Comparison of ENCODE assay signal across 18 cellular contexts in genomic region chr1:228147768-228148167, GRCh38. TPM values are rescaled to one million over a fixed set of nuclear protein-coding genes. Genes with fewer than 3 reads are reported as not detected.
DNase-seq lines count a peak whose midpoint lies in the region; ATAC-seq and TF ChIP-seq lines count a peak whose summit lies in the region.
"Had no signal": no experiment of that assay in that cellular context is flagged by ENCODE, and none has a peak within 500 bp of the region (broad histone marks: within the 10 kb centered on the region; RNA-seq: fewer than 3 reads in every experiment).

No MANE protein-coding gene starts in this region.

- no peak overlapping the region for H2AFZ ChIP-seq in mesenchymal stem cell (ENCODE audit: low read depth, low read length)

- no peak overlapping the region for H3K14ac ChIP-seq in mesenchymal stem cell (ENCODE audit: low read length in 2 of 2)

- intact Hi-C loops in heart right ventricle (cut with DNase I), result no loop called here
- intact Hi-C loops in right cardiac atrium (cut with DNase I), result no loop called here
- intact Hi-C loops in dorsolateral prefrontal cortex (cut with DNase I), result no loop called here
- intact Hi-C loops in upper lobe of right lung (cut with DNase I), result no loop called here

- H3K79me1 ChIP-seq in mesenchymal stem cell (replicated peaks; ENCODE audit: low read length, poor library complexity, severe bottlenecking), result peaks cover 44% of the 10 kb centered on the region

- H3K4me2 ChIP-seq in mesenchymal stem cell (ENCODE audit: low read length, poor library complexity, severe bottlenecking), result no peak overlapping the region

- H3K27me3 ChIP-seq in heart right ventricle (no peaks in the 10 kb centered on the region), right cardiac atrium (ENCODE audit: control insufficient read depth, insufficient read depth) (no peaks in the 10 kb centered on the region), dorsolateral prefrontal cortex (no peaks in the 10 kb centered on the region), mesenchymal stem cell (ENCODE audit: control insufficient read depth in 1 of 2, insufficient read depth in 1 of 2, low read length in 2 of 2) (no peaks in the 10 kb centered on the region), upper lobe of right lung (no peaks in the 10 kb centered on the region)

- H3K4ac ChIP-seq in mesenchymal stem cell (ENCODE audit: low read depth in 1 of 2, low read length in 2 of 2), result no peak overlapping the region

- H3K18ac ChIP-seq in mesenchymal stem cell (ENCODE audit: low read depth in 1 of 2, low read length in 2 of 2), result no peak overlapping the region

- H3K9ac ChIP-seq in mesenchymal stem cell (ENCODE audit: low read length), result peak overlapping the region; percentile 54

- H3K23ac ChIP-seq in mesenchymal stem cell (ENCODE audit: low read length in 2 of 2), result no peak overlapping the region

- H2BK120ac ChIP-seq in mesenchymal stem cell (ENCODE audit: low read depth, low read length), result no peak overlapping the region

- no peak overlapping the region for H3K4me3 ChIP-seq in heart right ventricle
- H3K4me3 ChIP-seq in right cardiac atrium (ENCODE audit: low read length), result no peak overlapping the region
- no peak overlapping the region for H3K4me3 ChIP-seq in dorsolateral prefrontal cortex
- no peak overlapping the region for H3K4me3 ChIP-seq in mesenchymal stem cell (ENCODE audit: insufficient read depth in 1 of 2, low read depth in 1 of 2, low read length in 2 of 2)
- no peak overlapping the region for H3K4me3 ChIP-seq in upper lobe of right lung
- H3K4me3 ChIP-seq: coronary artery had no signal

- no peak overlapping the region for H2BK5ac ChIP-seq in mesenchymal stem cell (ENCODE audit: low read depth, low read length, poor library complexity, severe bottlenecking)

- ATAC-seq in heart right ventricle (no peak), right cardiac atrium (no peak), upper lobe of right lung (no peak), GM21619 (IDR thresholded peaks at IDR 0.05; ENCODE audit: unreplicated experiment) (no peak), HG02840 (IDR thresholded peaks at IDR 0.05; ENCODE audit: low FRiP score, unreplicated experiment) (no peak)
- ATAC-seq: stimulated activated naive CD8-positive, alpha-beta T cell treated with anti-CD3 and anti-CD28 coated beads, Interleukin-15, Interleukin-2, amounts not matched to agents 100 U/mL and 50 U/mL, for 24 hours had no signal

- TF ChIP-seq CTCF in heart right ventricle (IDR thresholded peaks at IDR 0.05) (no peak), dorsolateral prefrontal cortex (IDR thresholded peaks at IDR 0.05 in 54 of 56, conservative IDR thresholded peaks at IDR 0.05 in 2 of 56; ENCODE audit: low read depth in 1 of 56, partially characterized antibody in 56 of 56) (no peak), upper lobe of right lung (IDR thresholded peaks at IDR 0.05) (no peak)

- H3K4me1 ChIP-seq in heart right ventricle (peaks cover 42 to 92% (median 70%) of the 10 kb centered on the region in 9 donors), right cardiac atrium (ENCODE audit: control insufficient read depth, insufficient read depth, low read length) (peaks cover 18% of the 10 kb centered on the region), mesenchymal stem cell (ENCODE audit: control insufficient read depth, insufficient read depth, low read depth, low read length) (peaks cover 49% of the 10 kb centered on the region), upper lobe of right lung (peaks cover 56% of the 10 kb centered on the region)

- WGBS in heart right ventricle, 2 donors, result 80 to 87% methylated on average over 4 of the region's 4 CpGs
- WGBS in right cardiac atrium, result 83% methylated on average over 4 of the region's 4 CpGs
- 92% methylated on average over 4 of the region's 4 CpGs for WGBS in mesenchymal stem cell

- H2AK5ac ChIP-seq in mesenchymal stem cell (ENCODE audit: low read length, severe bottlenecking), result no peak overlapping the region

- no peak overlapping the region for H2BK12ac ChIP-seq in mesenchymal stem cell (ENCODE audit: low read length in 2 of 2)

- no peak overlapping the region for H4K91ac ChIP-seq in mesenchymal stem cell (ENCODE audit: low read length)

- peaks cover 0 to 55% (median 5%) of the 10 kb centered on the region in 9 donors for H3K36me3 ChIP-seq in heart right ventricle
- H3K36me3 ChIP-seq in mesenchymal stem cell (ENCODE audit: control insufficient read depth in 1 of 2, insufficient read depth in 2 of 2, low read depth in 1 of 2, low read length in 2 of 2), result peaks cover 36 to 94% of the 10 kb centered on the region in 2 experiments
- peaks cover 32% of the 10 kb centered on the region for H3K36me3 ChIP-seq in upper lobe of right lung

- no peak overlapping the region for H2BK15ac ChIP-seq in mesenchymal stem cell (ENCODE audit: low read depth, poor library complexity, severe bottlenecking)

- DNase-seq in heart right ventricle (no peak), right cardiac atrium (no peak), dorsolateral prefrontal cortex (no peak), mesenchymal stem cell (no peak), upper lobe of right lung (no peak)
- no peak for DNase-seq in stimulated activated CD4-positive, alpha-beta T cell treated with anti-CD3 and anti-CD28 coated beads, Interleukin-15, amount 100 ng/mL, for 24 hours
- DNase-seq: ACHN; activated CD4-positive, alpha-beta T cell treated with anti-CD3 and anti-CD28 coated beads for 1 hour; NCI-H1048; NCI-H1930; NCI-H774; stimulated activated CD4-positive, alpha-beta T cell treated with anti-CD3 and anti-CD28 coated beads, Interleukin-4, amount 100 ng/mL, for 4 hours; stimulated activated naive CD8-positive, alpha-beta T cell treated with anti-CD3 and anti-CD28 coated beads, Interleukin-15, Interleukin-2, amounts not matched to agents 100 U/mL and 50 U/mL, for 24 hours; T-helper 1 cell had no signal

- H3K9me3 ChIP-seq in heart right ventricle, result no peaks in the 10 kb centered on the region
- no peaks in the 10 kb centered on the region for H3K9me3 ChIP-seq in right cardiac atrium (ENCODE audit: control insufficient read depth, low read length)
- H3K9me3 ChIP-seq in mesenchymal stem cell (ENCODE audit: control insufficient read depth, low read length), result no peaks in the 10 kb centered on the region
- H3K9me3 ChIP-seq in upper lobe of right lung, result no peaks in the 10 kb centered on the region

- H3K27ac ChIP-seq in heart right ventricle, result peak overlapping the region in 9 of 10 donors; percentile 67 to 91 (median 86)
- H3K27ac ChIP-seq in right cardiac atrium (ENCODE audit: low read length), result no peak overlapping the region
- H3K27ac ChIP-seq in dorsolateral prefrontal cortex, result peak overlapping the region in 54 of 59 donors; percentile 55 to 98 (median 93)
- no peak overlapping the region for H3K27ac ChIP-seq in mesenchymal stem cell (ENCODE audit: low read length, poor library complexity, severe bottlenecking)
- peak overlapping the region; percentile 82 for H3K27ac ChIP-seq in upper lobe of right lung
- H3K27ac ChIP-seq: C4-2B had no signal

- no peak overlapping the region for H4K8ac ChIP-seq in mesenchymal stem cell (ENCODE audit: low read length)

RNA-seq across cellular contexts. Expression of gene GJC2, which starts 2.0 kb away (rescaled TPM):
- total RNA-seq in heart right ventricle (1 to 10 TPM in 7 of 10 donors, under 1 TPM in 3; 0.61 to 1.5 (median 1.2) TPM), right cardiac atrium (1 to 10 TPM; 1.2 to 2.2 (median 1.7) TPM), dorsolateral prefrontal cortex (10 to 100 TPM in 112 of 120 experiments, 1 to 10 TPM in 8; 6.4 to 80.4 (median 20.6) TPM), upper lobe of right lung (6.9 TPM)
- polyA plus RNA-seq in heart right ventricle (1 to 10 TPM; 1.0 to 1.4 TPM), right cardiac atrium (1.3 TPM)
- polyA plus RNA-seq in mesenchymal stem cell (2013, experiment 1 of 2), result 0.33 TPM
- polyA plus RNA-seq in mesenchymal stem cell (2013, experiment 2 of 2), result 0.37 TPM

RNA-seq across cellular contexts. Expression of gene GUK1, which starts 7.7 kb away (rescaled TPM):
- total RNA-seq in heart right ventricle (100 to 1,000 TPM; 121 to 207 (median 159) TPM), right cardiac atrium (100 to 1,000 TPM; 151 to 202 (median 169) TPM), dorsolateral prefrontal cortex (100 to 1,000 TPM; 226 to 417 (median 315) TPM), upper lobe of right lung (203 TPM)
- polyA plus RNA-seq in heart right ventricle (100 to 1,000 TPM; 275 to 474 TPM), right cardiac atrium (315 TPM)
- polyA plus RNA-seq in mesenchymal stem cell (2013, experiment 1 of 2), result 218 TPM
- polyA plus RNA-seq in mesenchymal stem cell (2013, experiment 2 of 2), result 225 TPM

RNA-seq across cellular contexts. Expression of gene IBA57, which starts 17.8 kb away (rescaled TPM):
- 10 to 100 TPM in 9 of 10 donors, 1 to 10 TPM in 1; 9.3 to 20.3 (median 17.2) TPM for total RNA-seq in heart right ventricle
- 1 to 10 TPM; 2.8 to 6.7 TPM for polyA plus RNA-seq in heart right ventricle
- total RNA-seq in right cardiac atrium, result 10 to 100 TPM in 2 of 4 donors, 1 to 10 TPM in 2; 8.3 to 12.0 (median 10.3) TPM
- 4.5 TPM for polyA plus RNA-seq in right cardiac atrium
- total RNA-seq in dorsolateral prefrontal cortex, result 10 to 100 TPM in 55 of 120 experiments, 1 to 10 TPM in 65; 6.6 to 16.0 (median 9.7) TPM
- 1.2 TPM for polyA plus RNA-seq in mesenchymal stem cell (2013, experiment 1 of 2)
- 1.7 TPM for polyA plus RNA-seq in mesenchymal stem cell (2013, experiment 2 of 2)
- 13.0 TPM for total RNA-seq in upper lobe of right lung

RNA-seq across cellular contexts. Expression of gene MRPL55, which starts 38.7 kb away (rescaled TPM):
- 10 to 100 TPM; 38.0 to 65.2 (median 46.3) TPM for total RNA-seq in heart right ventricle
- polyA plus RNA-seq in heart right ventricle, result 100 to 1,000 TPM; 113 to 174 TPM
- 10 to 100 TPM; 51.6 to 56.5 (median 52.8) TPM for total RNA-seq in right cardiac atrium
- polyA plus RNA-seq in right cardiac atrium, result 103 TPM
- 10 to 100 TPM; 31.4 to 79.7 (median 54.4) TPM for total RNA-seq in dorsolateral prefrontal cortex
- polyA plus RNA-seq in mesenchymal stem cell (2013, experiment 1 of 2), result 49.1 TPM
- 50.1 TPM for polyA plus RNA-seq in mesenchymal stem cell (2013, experiment 2 of 2)
- 39.9 TPM for total RNA-seq in upper lobe of right lung

RNA-seq across cellular contexts. Expression of gene C1orf35, which starts 44.6 kb away (rescaled TPM):
- total RNA-seq in heart right ventricle, result 10 to 100 TPM in 1 of 10 donors, 1 to 10 TPM in 9; 5.6 to 10.6 (median 6.3) TPM
- polyA plus RNA-seq in heart right ventricle, result 10 to 100 TPM; 11.3 to 15.7 TPM
- total RNA-seq in right cardiac atrium, result 1 to 10 TPM; 6.3 to 8.6 (median 7.4) TPM
- polyA plus RNA-seq in right cardiac atrium, result 7.9 TPM
- 10 to 100 TPM; 10.3 to 25.9 (median 17.7) TPM for total RNA-seq in dorsolateral prefrontal cortex
- 10.8 TPM for polyA plus RNA-seq in mesenchymal stem cell (2013, experiment 1 of 2)
- 11.6 TPM for polyA plus RNA-seq in mesenchymal stem cell (2013, experiment 2 of 2)
- total RNA-seq in upper lobe of right lung, result 12.5 TPM

Comparison
In these comparisons a context has a peak if more than half of its experiments do, and no peak if none do; other contexts are left out.
1. H3K27ac ChIP-seq: peak in heart right ventricle (9 of 10), dorsolateral prefrontal cortex (54 of 59) and upper lobe of right lung (single experiment); none in right cardiac atrium (single experiment) and mesenchymal stem cell (single experiment).